ENCODE assay signal across 1 cellular context in the genomic region with DNA sequence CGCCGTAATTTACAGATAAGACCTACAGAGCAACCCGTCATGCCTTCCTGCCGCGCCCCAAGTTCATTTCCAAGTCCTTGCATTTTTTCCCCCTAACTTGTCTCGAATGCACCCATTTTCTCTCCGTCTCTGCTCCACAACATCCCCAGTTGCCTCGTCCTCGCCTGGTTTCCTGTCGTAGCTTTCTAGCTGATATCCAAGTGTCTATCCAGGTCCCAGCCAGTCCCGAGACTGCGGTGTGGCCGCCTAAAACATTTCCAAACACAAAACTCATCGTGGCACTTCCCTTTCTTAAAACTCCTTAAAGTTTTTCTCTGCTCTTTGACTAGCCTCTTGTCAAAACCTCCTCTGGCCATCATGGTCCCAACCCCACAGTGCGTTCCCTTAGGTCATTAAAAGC.
TF ChIP-seq lines count a peak whose summit lies in the region.

No MANE protein-coding gene starts in this region.

TF ChIP-seq in H1, 55 proteins besides CTCF, POLR2A, EP300 and RAD21 (continued from another document):
- TF ChIP-seq, protein P1, sequence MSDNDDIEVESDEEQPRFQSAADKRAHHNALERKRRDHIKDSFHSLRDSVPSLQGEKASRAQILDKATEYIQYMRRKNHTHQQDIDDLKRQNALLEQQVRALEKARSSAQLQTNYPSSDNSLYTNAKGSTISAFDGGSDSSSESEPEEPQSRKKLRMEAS (IDR thresholded peaks at IDR 0.05), result no peak
- TF ChIP-seq TAF1 (IDR thresholded peaks at IDR 0.05; ENCODE audit: low read depth, low read length) (no peak), ASH2L (IDR thresholded peaks at IDR 0.05; ENCODE audit: low read length) (no peak), FOSL1 (IDR thresholded peaks at IDR 0.05; ENCODE audit: insufficient read depth, low read depth, low read length) (no peak), TEAD4 (IDR thresholded peaks at IDR 0.05; ENCODE audit: low read depth, low read length) (no peak)
